2 cellular contexts compared by ENCODE assay signal in the genomic region with DNA sequence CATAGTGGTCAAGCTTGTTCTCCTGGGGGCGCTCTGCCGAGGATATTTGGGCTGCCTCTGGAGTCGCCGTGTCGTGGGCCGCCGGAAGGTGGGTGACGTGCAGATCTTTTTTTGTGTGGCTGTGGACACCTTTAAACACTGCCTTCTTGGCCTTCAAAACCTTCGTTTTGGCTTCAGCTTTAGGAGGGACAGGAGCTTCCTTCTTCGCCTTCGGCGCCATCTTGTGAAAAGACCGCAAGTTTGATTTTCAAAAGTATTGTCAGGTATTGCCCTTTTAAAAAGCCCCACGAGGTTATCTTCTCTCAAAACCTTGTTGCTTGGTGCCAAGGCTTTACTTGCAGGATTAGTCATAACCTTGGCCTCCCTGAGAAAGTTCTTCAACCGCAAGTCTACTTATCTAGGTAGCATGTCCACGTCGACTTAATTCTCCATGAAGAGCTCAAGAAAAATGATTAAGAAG.
TF ChIP-seq lines count a peak whose summit lies in the region.

No MANE protein-coding gene starts in this region.

TF ChIP-seq in A549, 52 proteins besides CTCF, POLR2A, EP300 and RAD21:
- TF ChIP-seq KDM1A (IDR thresholded peaks at IDR 0.05; ENCODE audit: low read depth) (no peak), FOSL2 (IDR thresholded peaks at IDR 0.05) (no peak), FOSL2 (CRISPR knock-in tag; IDR thresholded peaks at IDR 0.05) (peak; percentile 21; the same call in 1 of the 2 replicates)
- TF ChIP-seq, protein P1, sequence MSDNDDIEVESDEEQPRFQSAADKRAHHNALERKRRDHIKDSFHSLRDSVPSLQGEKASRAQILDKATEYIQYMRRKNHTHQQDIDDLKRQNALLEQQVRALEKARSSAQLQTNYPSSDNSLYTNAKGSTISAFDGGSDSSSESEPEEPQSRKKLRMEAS (IDR thresholded peaks at IDR 0.05): 0 out of 2 replicates have a peak, but pooled peaks have one; percentile 38

TF ChIP-seq in GM12878, 131 proteins besides CTCF, POLR2A, EP300 and RAD21:
- TF ChIP-seq, protein P2, sequence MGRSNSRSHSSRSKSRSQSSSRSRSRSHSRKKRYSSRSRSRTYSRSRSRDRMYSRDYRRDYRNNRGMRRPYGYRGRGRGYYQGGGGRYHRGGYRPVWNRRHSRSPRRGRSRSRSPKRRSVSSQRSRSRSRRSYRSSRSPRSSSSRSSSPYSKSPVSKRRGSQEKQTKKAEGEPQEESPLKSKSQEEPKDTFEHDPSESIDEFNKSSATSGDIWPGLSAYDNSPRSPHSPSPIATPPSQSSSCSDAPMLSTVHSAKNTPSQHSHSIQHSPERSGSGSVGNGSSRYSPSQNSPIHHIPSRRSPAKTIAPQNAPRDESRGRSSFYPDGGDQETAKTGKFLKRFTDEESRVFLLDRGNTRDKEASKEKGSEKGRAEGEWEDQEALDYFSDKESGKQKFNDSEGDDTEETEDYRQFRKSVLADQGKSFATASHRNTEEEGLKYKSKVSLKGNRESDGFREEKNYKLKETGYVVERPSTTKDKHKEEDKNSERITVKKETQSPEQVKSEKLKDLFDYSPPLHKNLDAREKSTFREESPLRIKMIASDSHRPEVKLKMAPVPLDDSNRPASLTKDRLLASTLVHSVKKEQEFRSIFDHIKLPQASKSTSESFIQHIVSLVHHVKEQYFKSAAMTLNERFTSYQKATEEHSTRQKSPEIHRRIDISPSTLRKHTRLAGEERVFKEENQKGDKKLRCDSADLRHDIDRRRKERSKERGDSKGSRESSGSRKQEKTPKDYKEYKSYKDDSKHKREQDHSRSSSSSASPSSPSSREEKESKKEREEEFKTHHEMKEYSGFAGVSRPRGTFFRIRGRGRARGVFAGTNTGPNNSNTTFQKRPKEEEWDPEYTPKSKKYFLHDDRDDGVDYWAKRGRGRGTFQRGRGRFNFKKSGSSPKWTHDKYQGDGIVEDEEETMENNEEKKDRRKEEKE (IDR thresholded peaks at IDR 0.05): no peak
- TF ChIP-seq YY1 (IDR thresholded peaks at IDR 0.05; ENCODE audit: low read depth, low read length): peak; percentile 37; the same call in 1 of the 2 replicates
